In genomic region chr2:162244559-162245031, GRCh38 we compare ENCODE assay signal across 10 cellular contexts. TPM values are rescaled to one million over a fixed set of nuclear protein-coding genes. Genes with fewer than 3 reads are reported as not detected.
DNase-seq lines count a peak whose midpoint lies in the region; ATAC-seq, FAIRE-seq and TF ChIP-seq lines count a peak whose summit lies in the region.
"Had no signal": no experiment of that assay in that cellular context is flagged by ENCODE, and none has a peak within 500 bp of the region (broad histone marks: within the 10 kb centered on the region; RNA-seq: fewer than 3 reads in every experiment).

No MANE protein-coding gene starts in this region.

- no peaks in the 10 kb centered on the region for H3K9me1 ChIP-seq in keratinocyte (ENCODE audit: control insufficient read depth, extremely low read depth, insufficient read depth, low read length)

- H3K9me3 ChIP-seq in breast epithelium (no peaks in the 10 kb centered on the region), keratinocyte (ENCODE audit: control insufficient read depth, low read depth, low read length) (no peaks in the 10 kb centered on the region), subcutaneous abdominal adipose tissue (ENCODE audit: control insufficient read depth in 5 of 5, low read length in 5 of 5) (no peaks in the 10 kb centered on the region)

- peak overlapping the region; percentile 4 for H2AFZ ChIP-seq in keratinocyte (ENCODE audit: control insufficient read depth, low read length)
- H2AFZ ChIP-seq: parathyroid adenoma had no signal

- peak; percentile 97 for FAIRE-seq in keratinocyte (lab: Jason Lieb, UNC)
- FAIRE-seq in D721Med (lab: Jason Lieb, UNC): no peak

- DNase-seq in HK-2 (ENCODE audit: unreplicated experiment): peak; percentile 49
- DNase-seq in breast epithelium (ENCODE audit: low spot score in 2 of 2): peak in 1 of 2 donors; percentile 27
- peak; percentile 91 for DNase-seq in keratinocyte (ENCODE audit: low read depth, low spot score)
- no peak for DNase-seq in D721Med (ENCODE audit: insufficient read length, low spot score)
- no peak for DNase-seq in NCI-H2107 (lab: John Stamatoyannopoulos, UW)
- no peak for DNase-seq in KBM-7

- TF ChIP-seq CTCF in breast epithelium (IDR thresholded peaks at IDR 0.05) (no peak), keratinocyte (optimal IDR thresholded peaks at IDR 0.05 in 1 of 3, IDR thresholded peaks at IDR 0.05 in 1 of 3, conservative IDR thresholded peaks at IDR 0.05 in 1 of 3; ENCODE audit: extremely low read depth in 1 of 3, insufficient read depth in 2 of 3, low read length in 3 of 3) (no peak), D721Med (IDR thresholded peaks at IDR 0.05; ENCODE audit: insufficient read depth, missing control alignments) (no peak)

- ATAC-seq in GM19351 (IDR thresholded peaks at IDR 0.05; ENCODE audit: unreplicated experiment): no peak

- H3K9ac ChIP-seq in keratinocyte (ENCODE audit: control insufficient read depth, extremely low read depth, insufficient read depth, low read length) (peak overlapping the region; percentile 61), subcutaneous abdominal adipose tissue (ENCODE audit: low read length in 5 of 5) (no peak overlapping the region)
- H3K9ac ChIP-seq: parathyroid adenoma had no signal

- H3K27ac ChIP-seq in breast epithelium (peak overlapping the region; percentile 74 to 77), keratinocyte (ENCODE audit: control insufficient read depth, insufficient read depth, low read length) (peak overlapping the region; percentile 93), subcutaneous abdominal adipose tissue (ENCODE audit: low read depth, low read length) (peak overlapping the region; percentile 47)
- H3K27ac ChIP-seq: parathyroid adenoma had no signal

- no peak for TF ChIP-seq POLR2A in breast epithelium (IDR thresholded peaks at IDR 0.05)

- no peaks in the 10 kb centered on the region for H3K36me3 ChIP-seq in breast epithelium
- no peaks in the 10 kb centered on the region for H3K36me3 ChIP-seq in keratinocyte (ENCODE audit: control insufficient read depth in 2 of 2, extremely low read depth in 1 of 2, insufficient read depth in 2 of 2, low read length in 2 of 2)
- no peaks in the 10 kb centered on the region for H3K36me3 ChIP-seq in subcutaneous abdominal adipose tissue (ENCODE audit: control insufficient read depth in 5 of 5, insufficient read depth in 5 of 5, low read length in 5 of 5)
- H3K36me3 ChIP-seq: tibial nerve had no signal

- H3K27me3 ChIP-seq in breast epithelium: no peaks in the 10 kb centered on the region
- H3K27me3 ChIP-seq in keratinocyte (ENCODE audit: control insufficient read depth, extremely low read depth, insufficient read depth, low read length): no peaks in the 10 kb centered on the region
- H3K27me3 ChIP-seq in subcutaneous abdominal adipose tissue (ENCODE audit: control insufficient read depth in 5 of 5, insufficient read depth in 4 of 5, low read length in 5 of 5): no peaks in the 10 kb centered on the region
- H3K27me3 ChIP-seq: tibial nerve had no signal

- peaks cover 0 to 6% of the 10 kb centered on the region in 2 donors for H3K4me1 ChIP-seq in breast epithelium
- peaks cover 45% of the 10 kb centered on the region for H3K4me1 ChIP-seq in keratinocyte (ENCODE audit: control insufficient read depth, extremely low read depth, insufficient read depth, low read length)
- H3K4me1 ChIP-seq in subcutaneous abdominal adipose tissue (ENCODE audit: control insufficient read depth in 5 of 5, insufficient read depth in 5 of 5, low read length in 5 of 5): peaks cover 0 to 25% (median 17%) of the 10 kb centered on the region in 5 donors
- H3K4me1 ChIP-seq: parathyroid adenoma had no signal

- H3K4me3 ChIP-seq in breast epithelium (no peak overlapping the region), keratinocyte (ENCODE audit: control insufficient read depth in 2 of 3, extremely low read depth in 1 of 3, insufficient read depth in 2 of 3, low read depth in 1 of 3, low read length in 3 of 3) (peak overlapping the region in 2 of 3 experiments; percentile 29 to 47), subcutaneous abdominal adipose tissue (ENCODE audit: low read depth in 1 of 5, low read length in 5 of 5) (no peak overlapping the region)
- H3K4me3 ChIP-seq: tibial nerve had no signal

- no peaks in the 10 kb centered on the region for H3K79me2 ChIP-seq in keratinocyte (ENCODE audit: control insufficient read depth, insufficient read depth, low read length)
- H3K79me2 ChIP-seq: parathyroid adenoma had no signal

- intact Hi-C loops in breast epithelium (cut with DNase I; ENCODE audit: low total_unique reads): no loop called here

- H4K20me1 ChIP-seq in keratinocyte (ENCODE audit: control insufficient read depth, extremely low read depth, insufficient read depth, low read length): no peaks in the 10 kb centered on the region

- peak overlapping the region; percentile 75 for H3K4me2 ChIP-seq in keratinocyte (ENCODE audit: control insufficient read depth, extremely low read depth, insufficient read depth, low read depth, low read length)

- in situ Hi-C loops in KBM-7 (cut with MboI; ENCODE audit: low pct_unique_long_range_greater_than_20kb, low sequenced_read_pairs): no loop called here

- dilution Hi-C loops in keratinocyte (cut with MboI; ENCODE audit: extremely low pct_ligation_motif_present, low sequenced_read_pairs): no loop called here

RNA-seq across cellular contexts. Expression of gene FAP, which starts 1.4 kb away (rescaled TPM):
- 10 to 100 TPM; 14.4 to 36.0 (median 22.4) TPM for total RNA-seq in breast epithelium
- polyA plus RNA-seq in keratinocyte: 8.5 to 20.9 TPM (median 12.8 TPM) in 3 replicates
- 31.5 TPM for polyA plus RNA-seq in keratinocyte (2011; ENCODE audit: low read depth)
- 4.5 and 7.9 TPM in 2 replicates for polyA plus RNA-seq in keratinocyte (2011; cell fraction: cytosol; rRNA removed)
- 42.0 and 45.7 TPM in 2 replicates for polyA plus RNA-seq in keratinocyte (2011; cell fraction: nucleus; rRNA removed)
- 7.5 and 8.4 TPM in 2 replicates for polyA plus RNA-seq in keratinocyte (2012; ENCODE audit: low replicate concordance)
- 2.7 to 17.5 TPM (median 12.1 TPM) in 3 replicates for polyA minus RNA-seq in keratinocyte
- polyA minus RNA-seq in keratinocyte (2011; cell fraction: cytosol; rRNA and poly(A)+ RNA removed): 5.0 TPM
- polyA minus RNA-seq in keratinocyte (2011; cell fraction: nucleus; rRNA and poly(A)+ RNA removed): 27.1 and 49.1 TPM in 2 replicates

Comparison
In these comparisons a context has a peak if more than half of its experiments do, and no peak if none do; other contexts are left out.
1. DNase-seq: peak in HK-2 (single experiment) and keratinocyte (single experiment); none in D721Med (single experiment), NCI-H2107 (single experiment) and KBM-7 (single experiment).
2. H3K4me3 ChIP-seq: peak in keratinocyte (2 of 3); none in breast epithelium (0 of 3) and subcutaneous abdominal adipose tissue (0 of 5).
3. Peak in every context shown above with its lines, with median percentiles within 50 percentile points of each other: H3K27ac ChIP-seq.